In the genomic region with DNA sequence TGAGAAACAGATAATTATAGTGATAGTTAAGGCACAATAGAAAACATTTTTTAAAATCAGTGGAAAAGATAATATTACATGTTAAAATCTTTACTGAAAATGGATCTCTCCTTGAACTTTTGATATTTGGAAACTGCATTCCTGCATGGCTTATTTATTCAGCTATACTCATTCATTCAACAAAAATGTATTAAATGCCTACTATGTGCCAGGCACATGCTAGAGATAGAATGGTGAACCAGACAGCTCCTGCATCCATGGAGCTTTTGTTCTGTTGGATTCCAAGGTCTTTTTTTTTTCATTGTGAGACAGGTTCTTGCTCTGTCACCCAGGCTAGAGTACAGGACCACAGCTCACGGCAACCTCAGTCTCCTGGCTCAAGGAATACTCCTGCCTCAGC, we compare ENCODE assay signal across 1 cellular context.
TF ChIP-seq lines count a peak whose summit lies in the region.

No MANE protein-coding gene starts in this region.

TF ChIP-seq in IMR-90, 13 proteins besides CTCF, POLR2A, EP300 and RAD21:
- TF ChIP-seq BHLHE40 (IDR thresholded peaks at IDR 0.05; ENCODE audit: low read depth, low read length) = no peak
- TF ChIP-seq, protein P1, sequence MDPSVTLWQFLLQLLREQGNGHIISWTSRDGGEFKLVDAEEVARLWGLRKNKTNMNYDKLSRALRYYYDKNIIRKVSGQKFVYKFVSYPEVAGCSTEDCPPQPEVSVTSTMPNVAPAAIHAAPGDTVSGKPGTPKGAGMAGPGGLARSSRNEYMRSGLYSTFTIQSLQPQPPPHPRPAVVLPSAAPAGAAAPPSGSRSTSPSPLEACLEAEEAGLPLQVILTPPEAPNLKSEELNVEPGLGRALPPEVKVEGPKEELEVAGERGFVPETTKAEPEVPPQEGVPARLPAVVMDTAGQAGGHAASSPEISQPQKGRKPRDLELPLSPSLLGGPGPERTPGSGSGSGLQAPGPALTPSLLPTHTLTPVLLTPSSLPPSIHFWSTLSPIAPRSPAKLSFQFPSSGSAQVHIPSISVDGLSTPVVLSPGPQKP (IDR thresholded peaks at IDR 0.05; ENCODE audit: borderline replicate concordance, low read depth, low read length) = no peak
- TF ChIP-seq FOS (IDR thresholded peaks at IDR 0.05; ENCODE audit: low read depth, low read length) = no peak
- TF ChIP-seq CHD1 (IDR thresholded peaks at IDR 0.05; ENCODE audit: low read depth, low read length) = no peak
- TF ChIP-seq CEBPB (IDR thresholded peaks at IDR 0.05; ENCODE audit: low read depth, low read length) = no peak
- no peak for TF ChIP-seq MXI1 (IDR thresholded peaks at IDR 0.05; ENCODE audit: borderline replicate concordance, low read depth, low read length)
- TF ChIP-seq RCOR1 (IDR thresholded peaks at IDR 0.05; ENCODE audit: insufficient replicate concordance, low read length) = no peak
- TF ChIP-seq, protein P2, sequence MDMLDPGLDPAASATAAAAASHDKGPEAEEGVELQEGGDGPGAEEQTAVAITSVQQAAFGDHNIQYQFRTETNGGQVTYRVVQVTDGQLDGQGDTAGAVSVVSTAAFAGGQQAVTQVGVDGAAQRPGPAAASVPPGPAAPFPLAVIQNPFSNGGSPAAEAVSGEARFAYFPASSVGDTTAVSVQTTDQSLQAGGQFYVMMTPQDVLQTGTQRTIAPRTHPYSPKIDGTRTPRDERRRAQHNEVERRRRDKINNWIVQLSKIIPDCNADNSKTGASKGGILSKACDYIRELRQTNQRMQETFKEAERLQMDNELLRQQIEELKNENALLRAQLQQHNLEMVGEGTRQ (IDR thresholded peaks at IDR 0.05; ENCODE audit: low read depth, low read length) = no peak
- no peak for TF ChIP-seq SMC3 (IDR thresholded peaks at IDR 0.05; ENCODE audit: low read depth, low read length)
- no peak for TF ChIP-seq MAZ (IDR thresholded peaks at IDR 0.05; ENCODE audit: borderline replicate concordance, low read depth, low read length)
- no peak for TF ChIP-seq MAFK (IDR thresholded peaks at IDR 0.05; ENCODE audit: low read depth, low read length)
- no peak for TF ChIP-seq NFE2L2 (IDR thresholded peaks at IDR 0.05; ENCODE audit: low read depth, low read length)
- no peak for TF ChIP-seq RFX5 (IDR thresholded peaks at IDR 0.05; ENCODE audit: low read depth, low read length)
